In genomic region chr7:101590663-101591435, GRCh38 we compare ENCODE assay signal across 22 cellular contexts. TPM values are rescaled to one million over a fixed set of nuclear protein-coding genes. Genes with fewer than 3 reads are reported as not detected.
DNase-seq lines count a peak whose midpoint lies in the region; ATAC-seq and TF ChIP-seq lines count a peak whose summit lies in the region.
"Had no signal": no experiment of that assay in that cellular context is flagged by ENCODE, and none has a peak within 500 bp of the region (broad histone marks: within the 10 kb centered on the region; RNA-seq: fewer than 3 reads in every experiment).

No MANE protein-coding gene starts in this region.

- peak; percentile 3 for DNase-seq in AG08396 (ENCODE audit: low spot score)
- peak; percentile 17 for DNase-seq in GM13976 (ENCODE audit: low spot score)
- peak; percentile 57 for DNase-seq in coronary artery (ENCODE audit: low spot score)
- peak; percentile 62 for DNase-seq in posterior vena cava (ENCODE audit: low spot score)
- no peak for DNase-seq in GM03348 (ENCODE audit: low spot score)
- no peak for DNase-seq in caudate nucleus (lab: John Stamatoyannopoulos, UW)
- DNase-seq in HUDEP-2 (lab: John Stamatoyannopoulos, UW; ENCODE audit: unreplicated experiment in 76 of 76), result no peak
- DNase-seq: AML-193; Calu3; CD4-positive, CD25-positive, alpha-beta regulatory T cell; DMS79; KG1; MG63; NCI-H1105 treated with DMSO at 0.1 percent for 48 hours; NCI-H1930; NCI-H2171; NCI-H446 treated with DMSO at 0.1 percent for 48 hours; NCI-H774; SIG-M5 had no signal

- no peak for ATAC-seq in GM21423 (IDR thresholded peaks at IDR 0.05; ENCODE audit: unreplicated experiment)
- ATAC-seq: A549 had no signal

- H3K27ac ChIP-seq in coronary artery, result no peak overlapping the region
- H3K27ac ChIP-seq in caudate nucleus (ENCODE audit: low read depth, low read length), result no peak overlapping the region
- H3K27ac ChIP-seq: A549 had no signal

- TF ChIP-seq CTCF in GM13976 (IDR thresholded peaks at IDR 0.05; ENCODE audit: borderline replicate concordance, control extremely low read depth, extremely low read depth, insufficient read depth, missing control alignments) (no peak), coronary artery (IDR thresholded peaks at IDR 0.05) (no peak)

- in situ Hi-C loops in GM13976 (cut with MboI; ENCODE audit: low sequenced_read_pairs, unreplicated experiment), result no loop called here

- intact Hi-C loops in posterior vena cava (cut with DNase I), result no loop called here

- no peak overlapping the region for H3K4me3 ChIP-seq in coronary artery
- H3K4me3 ChIP-seq: A549, MG63 had no signal

RNA-seq across cellular contexts. Expression of gene MYL10, which starts 38.2 kb away (rescaled TPM):
- total RNA-seq in posterior vena cava, result not detected
- total RNA-seq: Calu3; CD4-positive, CD25-positive, alpha-beta regulatory T cell; H4 had no signal

Comparison
In these comparisons a context has a peak if more than half of its experiments do, and no peak if none do; other contexts are left out.
1. DNase-seq: peak in AG08396 (single experiment), GM13976 (single experiment), coronary artery (single experiment) and posterior vena cava (single experiment); none in GM03348 (single experiment), caudate nucleus (0 of 61) and HUDEP-2 (0 of 76).